In genomic region chr10:31319602-31320178, GRCh38 we compare ENCODE assay signal across 8 cellular contexts. TPM values are rescaled to one million over a fixed set of nuclear protein-coding genes. Genes with fewer than 3 reads are reported as not detected.
DNase-seq lines count a peak whose midpoint lies in the region; ATAC-seq and TF ChIP-seq lines count a peak whose summit lies in the region.

No MANE protein-coding gene starts in this region.

- H3K27ac Mint-ChIP-seq in activated CD8-positive, alpha-beta T cell treated with anti-CD3 and anti-CD28 coated beads for 36 hours, result peak overlapping the region; percentile 68

- no peaks in the 10 kb centered on the region for H3K9me3 ChIP-seq in psoas muscle

- H3K4me1 Mint-ChIP-seq in activated CD8-positive, alpha-beta T cell treated with anti-CD3 and anti-CD28 coated beads for 36 hours (ENCODE audit: low read depth), result peaks cover 42% of the 10 kb centered on the region

- CTCF ChIA-PET in activated CD8-positive, alpha-beta T cell treated with anti-CD3 and anti-CD28 coated beads for 36 hours (lab: Charles Lee), result no interaction called here

- POLR2A ChIA-PET in activated CD8-positive, alpha-beta T cell treated with anti-CD3 and anti-CD28 coated beads for 36 hours (lab: Charles Lee), result interaction anchor here (1.1 to 4.5 kb wide), 3 partner anchors 9 to 624 kb away, joined by 3 to 35 read pairs (median 3); no protein-coding TSS in a partner anchor

- no peaks in the 10 kb centered on the region for H3K27me3 ChIP-seq in psoas muscle (ENCODE audit: insufficient read depth in 3 of 3, low read length in 2 of 3)

- no peaks in the 10 kb centered on the region for H3K36me3 ChIP-seq in psoas muscle (ENCODE audit: insufficient read depth in 1 of 2, low read depth in 1 of 2)

- TF ChIP-seq CTCF in activated CD8-positive, alpha-beta T cell treated with anti-CD3 and anti-CD28 coated beads for 36 hours (IDR thresholded peaks at IDR 0.05), result no peak
- TF ChIP-seq CTCF in psoas muscle (IDR thresholded peaks at IDR 0.05), result no peak

- H3K36me3 Mint-ChIP-seq in activated CD8-positive, alpha-beta T cell treated with anti-CD3 and anti-CD28 coated beads for 36 hours (ENCODE audit: low read depth), result peaks cover 10% of the 10 kb centered on the region

- H3K27ac ChIP-seq in psoas muscle, result peak overlapping the region; percentile 97

- no peaks in the 10 kb centered on the region for H3K27me3 Mint-ChIP-seq in activated CD8-positive, alpha-beta T cell treated with anti-CD3 and anti-CD28 coated beads for 36 hours

- WGBS in psoas muscle, 3 donors, result 0 to 1% (median 1%) methylated on average over 43 to 89 of the region's 89 CpGs

- DNase-seq in activated CD4-positive, alpha-beta T cell treated with anti-CD3 and anti-CD28 coated beads for 1 hour, result peak; percentile 10
- no peak for DNase-seq in activated CD4-positive, alpha-beta T cell treated with anti-CD3 and anti-CD28 coated beads for 48 hours
- DNase-seq in activated CD8-positive, alpha-beta T cell treated with anti-CD3 and anti-CD28 coated beads for 36 hours, result no peak
- DNase-seq in glomerular visceral epithelial cell (ENCODE audit: extremely low spot score) (peak; percentile 11), psoas muscle (no peak)

- H3K4me3 Mint-ChIP-seq in activated CD8-positive, alpha-beta T cell treated with anti-CD3 and anti-CD28 coated beads for 36 hours, result peak overlapping the region; percentile 84

- peaks cover 38% of the 10 kb centered on the region for H3K4me1 ChIP-seq in psoas muscle

- peak overlapping the region; percentile 75 for H3K4me3 ChIP-seq in psoas muscle

- intact Hi-C loops in activated CD8-positive, alpha-beta T cell treated with anti-CD3 and anti-CD28 coated beads for 36 hours (cut with micrococcal nuclease), result loop anchor here (2.0 to 10.0 kb wide), 5 partner anchors 15 to 535 kb away; partner anchors contain the start of gene ZNF438
- intact Hi-C loops in psoas muscle (cut with DNase I), result loop anchor here (2.0 to 10.0 kb wide), 10 partner anchors 75 to 535 kb away; no protein-coding TSS in a partner anchor

- ATAC-seq in HG03045 (IDR thresholded peaks at IDR 0.05; ENCODE audit: unreplicated experiment), result peak; percentile 9
- ATAC-seq in activated CD8-positive, alpha-beta T cell treated with anti-CD3 and anti-CD28 coated beads for 36 hours, result peak; percentile 1
- ATAC-seq in psoas muscle, result peak in 3 of 4 donors; percentile 18 to 37 (median 27)
- no peak for ATAC-seq in HG03565 (IDR thresholded peaks at IDR 0.05; ENCODE audit: unreplicated experiment)
- ATAC-seq in GM19351 (IDR thresholded peaks at IDR 0.05; ENCODE audit: unreplicated experiment), result no peak

- H3K9me3 Mint-ChIP-seq in activated CD8-positive, alpha-beta T cell treated with anti-CD3 and anti-CD28 coated beads for 36 hours, result no peaks in the 10 kb centered on the region

RNA-seq across cellular contexts. Expression of gene ZEB1, which starts 0.7 kb away (rescaled TPM):
- 10 to 100 TPM; 28.4 to 29.7 TPM for total RNA-seq in activated CD8-positive, alpha-beta T cell treated with anti-CD3 and anti-CD28 coated beads for 36 hours
- 10 to 100 TPM; 92.0 to 99.8 (median 95.3) TPM for total RNA-seq in psoas muscle
- polyA plus RNA-seq in psoas muscle, result 10 to 100 TPM; 18.7 to 34.2 (median 23.8) TPM

Comparison
In these comparisons a context has a peak if more than half of its experiments do, and no peak if none do; other contexts are left out.
1. DNase-seq: peak in activated CD4-positive, alpha-beta T cell treated with anti-CD3 and anti-CD28 coated beads for 1 hour (single experiment) and glomerular visceral epithelial cell (single experiment); none in activated CD4-positive, alpha-beta T cell treated with anti-CD3 and anti-CD28 coated beads for 48 hours (single experiment), activated CD8-positive, alpha-beta T cell treated with anti-CD3 and anti-CD28 coated beads for 36 hours (single experiment) and psoas muscle (0 of 2).
2. ATAC-seq: peak in HG03045 (single experiment), activated CD8-positive, alpha-beta T cell treated with anti-CD3 and anti-CD28 coated beads for 36 hours (single experiment) and psoas muscle (3 of 4); none in HG03565 (single experiment) and GM19351 (single experiment).